8 cellular contexts compared by ENCODE assay signal in genomic region chr1:175319112-175319911, GRCh38.
DNase-seq lines count a peak whose midpoint lies in the region; ATAC-seq and TF ChIP-seq lines count a peak whose summit lies in the region.

No MANE protein-coding gene starts in this region.

- no peak overlapping the region for H3K4me3 ChIP-seq in cardiac muscle cell
- H3K4me3 ChIP-seq in prostate gland = no peak overlapping the region
- no peak overlapping the region for H3K4me3 ChIP-seq in upper lobe of right lung

- WGBS in prostate gland = 12% methylated on average over 6 of the region's 6 CpGs

- no peaks in the 10 kb centered on the region for H3K27me3 Mint-ChIP-seq in activated naive CD4-positive, alpha-beta T cell treated with anti-CD3 and anti-CD28 coated beads, Interleukin-2, amount 50 U/mL, for 24 hours

- H3K4me1 ChIP-seq in cardiac muscle cell (ENCODE audit: low read depth) (no peaks in the 10 kb centered on the region), prostate gland (replicated peaks) (no peaks in the 10 kb centered on the region), upper lobe of right lung (peaks cover 27% of the 10 kb centered on the region)

- H3K4me3 Mint-ChIP-seq in activated naive CD4-positive, alpha-beta T cell treated with anti-CD3 and anti-CD28 coated beads, Interleukin-2, amount 50 U/mL, for 24 hours = peak overlapping the region; percentile 23

- no peaks in the 10 kb centered on the region for H3K9me3 Mint-ChIP-seq in activated naive CD4-positive, alpha-beta T cell treated with anti-CD3 and anti-CD28 coated beads, Interleukin-2, amount 50 U/mL, for 24 hours

- DNase-seq in COR-L47 (lab: John Stamatoyannopoulos, UW) (peak; percentile 49), LHCN-M2 (ENCODE audit: low read depth) (peak; percentile 15), cardiac muscle cell (ENCODE audit: low read depth in 1 of 2, low spot score in 1 of 2) (peak; percentile 84 to 88), prostate gland (ENCODE audit: low spot score) (peak; percentile 68), upper lobe of right lung (peak; percentile 80)

- H3K36me3 ChIP-seq in cardiac muscle cell (no peaks in the 10 kb centered on the region), prostate gland (no peaks in the 10 kb centered on the region), upper lobe of right lung (no peaks in the 10 kb centered on the region)

- H3K27ac ChIP-seq in cardiac muscle cell = no peak overlapping the region
- H3K27ac ChIP-seq in prostate gland = peak overlapping the region; percentile 11 to 13
- H3K27ac ChIP-seq in upper lobe of right lung = peak overlapping the region; percentile 9

- no peak for TF ChIP-seq POLR2A in prostate gland (IDR thresholded peaks at IDR 0.05)

- ATAC-seq in GM21515 (IDR thresholded peaks at IDR 0.05; ENCODE audit: unreplicated experiment) (peak; percentile 77), SK-N-SH treated with all-trans-retinoic acid at 6 μM for 48 hours (peak; percentile 66), upper lobe of right lung (peak; percentile 95)

- H3K27me3 ChIP-seq in cardiac muscle cell (no peaks in the 10 kb centered on the region), prostate gland (replicated peaks; ENCODE audit: insufficient read depth) (no peaks in the 10 kb centered on the region), upper lobe of right lung (no peaks in the 10 kb centered on the region)

- peaks cover 14% of the 10 kb centered on the region for H3K4me1 Mint-ChIP-seq in activated naive CD4-positive, alpha-beta T cell treated with anti-CD3 and anti-CD28 coated beads, Interleukin-2, amount 50 U/mL, for 24 hours

- TF ChIP-seq CTCF in cardiac muscle cell (IDR thresholded peaks at IDR 0.05; ENCODE audit: low read depth, low read length) = peak; percentile 91
- peak; percentile 73 to 92 (median 90) for TF ChIP-seq CTCF in prostate gland (IDR thresholded peaks at IDR 0.05)
- TF ChIP-seq CTCF in upper lobe of right lung (IDR thresholded peaks at IDR 0.05) = peak; percentile 92

- no peaks in the 10 kb centered on the region for H3K9me3 ChIP-seq in cardiac muscle cell (ENCODE audit: low read depth)
- no peaks in the 10 kb centered on the region for H3K9me3 ChIP-seq in prostate gland
- H3K9me3 ChIP-seq in upper lobe of right lung = no peaks in the 10 kb centered on the region

- no peak overlapping the region for H3K27ac Mint-ChIP-seq in activated naive CD4-positive, alpha-beta T cell treated with anti-CD3 and anti-CD28 coated beads, Interleukin-2, amount 50 U/mL, for 24 hours

- no peaks in the 10 kb centered on the region for H3K36me3 Mint-ChIP-seq in activated naive CD4-positive, alpha-beta T cell treated with anti-CD3 and anti-CD28 coated beads, Interleukin-2, amount 50 U/mL, for 24 hours

- intact Hi-C loops in prostate gland (cut with DNase I) = loop anchor here (5.0 kb wide), 1 partner anchor 282 kb away; no protein-coding TSS in a partner anchor
- intact Hi-C loops in upper lobe of right lung (cut with DNase I) = loop anchor here (5.0 kb wide), 1 partner anchor 167 kb away; no protein-coding TSS in a partner anchor

TF ChIP-seq in SK-N-SH treated with all-trans-retinoic acid at 6 μM for 48 hours, 23 proteins besides CTCF, POLR2A, EP300 and RAD21:
- TF ChIP-seq ZNF70 (CRISPR knock-in tag; IDR thresholded peaks at IDR 0.05) = no peak
- no peak for TF ChIP-seq SNAI2 (CRISPR knock-in tag; IDR thresholded peaks at IDR 0.05)
- no peak for TF ChIP-seq CSRNP3 (CRISPR knock-in tag; IDR thresholded peaks at IDR 0.05)
- TF ChIP-seq TOX (CRISPR knock-in tag; IDR thresholded peaks at IDR 0.05; ENCODE audit: borderline replicate concordance) = no peak
- no peak for TF ChIP-seq ARNTL (CRISPR knock-in tag; IDR thresholded peaks at IDR 0.05; ENCODE audit: borderline replicate concordance, low read depth)
- no peak for TF ChIP-seq ZNF8 (CRISPR knock-in tag; IDR thresholded peaks at IDR 0.05)
- TF ChIP-seq ZC3H10 (CRISPR knock-in tag; IDR thresholded peaks at IDR 0.05) = no peak

Comparison
In these comparisons a context has a peak if more than half of its experiments do, and no peak if none do; other contexts are left out.
1. DNase-seq: peak in every context shown above with its lines; median percentile 86 in cardiac muscle cell; 80 in upper lobe of right lung; 68 in prostate gland; 49 in COR-L47; 15 in LHCN-M2.